In genomic region chr12:58657175-58657574, GRCh38 we compare ENCODE assay signal across 17 cellular contexts.
"Had no signal": no experiment of that assay in that cellular context is flagged by ENCODE, and none has a peak within 500 bp of the region (broad histone marks: within the 10 kb centered on the region; RNA-seq: fewer than 3 reads in every experiment).

No MANE protein-coding gene starts in this region.

- DNase-seq: KBM-7, MV-4-11, NCI-H1048, NCI-H1105, NCI-H1417, NCI-H1436 treated with DMSO at 0.1 percent for 48 hours, NCI-H1694, NCI-H187 treated with DMSO at 0.1 percent for 48 hours, NCI-H2029 treated with DMSO at 0.1 percent for 48 hours, NCI-H2227 treated with DMSO at 0.1 percent for 48 hours, NCI-H774, Right ventricle myocardium superior, RPMI8226, SIG-M5 had no signal

- H3K4me1 ChIP-seq: SJSA1 had no signal

- H3K4me3 ChIP-seq: SJSA1, SK-N-MC had no signal

- H3K36me3 ChIP-seq: SJSA1 had no signal

- H3K27me3 ChIP-seq: SJSA1 had no signal

- H3K9me3 ChIP-seq: SJSA1 had no signal

- H3K27ac ChIP-seq: HL-60, SJSA1, SK-N-MC had no signal
